In genomic region chr17:60090412-60090811, GRCh38 we compare ENCODE assay signal across 20 cellular contexts. TPM values are rescaled to one million over a fixed set of nuclear protein-coding genes. Genes with fewer than 3 reads are reported as not detected.
DNase-seq lines count a peak whose midpoint lies in the region; ATAC-seq, FAIRE-seq and TF ChIP-seq lines count a peak whose summit lies in the region.
"Had no signal": no experiment of that assay in that cellular context is flagged by ENCODE, and none has a peak within 500 bp of the region (broad histone marks: within the 10 kb centered on the region; RNA-seq: fewer than 3 reads in every experiment).

No MANE protein-coding gene starts in this region.

- no peak overlapping the region for H2BK120ac ChIP-seq in H1 (replicated peaks; ENCODE audit: low read depth, low read length)

- H3K36me3 ChIP-seq in H1 (ENCODE audit: control insufficient read depth in 2 of 4, insufficient read depth in 4 of 4, low read length in 3 of 4) (peaks cover 0 to 3% (median 0%) of the 10 kb centered on the region in 4 experiments; a peak in 1 of 8 replicates), spleen (no peaks in the 10 kb centered on the region), kidney (ENCODE audit: control insufficient read depth in 1 of 2, insufficient read depth in 2 of 2, low read length in 2 of 2) (no peaks in the 10 kb centered on the region)

- DNase-seq in GM18507 (ENCODE audit: extremely low spot score, insufficient read length, low read depth) (no peak), MV-4-11 (lab: John Stamatoyannopoulos, UW) (peak; percentile 62), H1 (ENCODE audit: low read depth in 1 of 2, low spot score in 2 of 2) (no peak), spleen (no peak), kidney (no peak), foreskin keratinocyte (no peak)
- DNase-seq: Caco-2; CD4-positive, CD25-positive, alpha-beta regulatory T cell; DMS153; GM23248; NCI-H1417 treated with DMSO at 0.1 percent for 48 hours; NCI-H2029; NCI-H2171; NCI-H446 treated with DMSO at 0.1 percent for 48 hours; NK-92 treated with Interleukin-12 subunit alpha and Interleukin-12 subunit beta, amount 100 ng/mL, for 24 hours had no signal

- TF ChIP-seq POLR2A in H1 (IDR thresholded peaks at IDR 0.05; ENCODE audit: control extremely low read depth in 1 of 2, low read depth in 2 of 2, low read length in 2 of 2) (no peak), spleen (IDR thresholded peaks at IDR 0.05) (no peak)

- no peaks in the 10 kb centered on the region; the same call in 1 of the 2 replicates for H3K23me2 ChIP-seq in H1 (ENCODE audit: low read depth, low read length)

- H3K18ac ChIP-seq in H1 (ENCODE audit: extremely low read depth, low read length), result no peak overlapping the region

- H2BK5ac ChIP-seq in H1 (ENCODE audit: low read depth, low read length), result no peak overlapping the region

- peaks cover 0 to 4% (median 2%) of the 10 kb centered on the region in 4 experiments; a peak in 4 of 7 replicates for H3K4me1 ChIP-seq in H1 (replicated peaks in 1 of 4; ENCODE audit: control insufficient read depth in 3 of 4, insufficient read depth in 4 of 4, low read length in 3 of 4)
- H3K4me1 ChIP-seq in spleen, result peaks cover 10 to 94% (median 66%) of the 10 kb centered on the region in 6 donors
- H3K4me1 ChIP-seq in kidney (ENCODE audit: control insufficient read depth in 1 of 2, insufficient read depth in 1 of 2, low read depth in 1 of 2, low read length in 2 of 2), result no peaks in the 10 kb centered on the region
- no peaks in the 10 kb centered on the region for H3K4me1 ChIP-seq in foreskin keratinocyte
- H3K4me1 ChIP-seq: Caco-2 had no signal

- H2AK5ac ChIP-seq in H1 (ENCODE audit: low read depth, low read length), result no peak overlapping the region

- no peak overlapping the region for H4K8ac ChIP-seq in H1 (ENCODE audit: extremely low read depth, insufficient read depth, low read length)

- H3K23ac ChIP-seq in H1 (ENCODE audit: insufficient read length), result no peak overlapping the region

- H3K4me2 ChIP-seq in H1 (ENCODE audit: insufficient read depth in 1 of 2, low read depth in 2 of 2, low read length in 2 of 2), result no peak overlapping the region

- H3K79me1 ChIP-seq in H1 (ENCODE audit: low read depth, low read length), result no peaks in the 10 kb centered on the region

- no peak overlapping the region for H2AFZ ChIP-seq in H1 (ENCODE audit: low read length)
- H2AFZ ChIP-seq: GM23248 had no signal

- TF ChIP-seq EP300 in H1 (IDR thresholded peaks at IDR 0.05; ENCODE audit: borderline replicate concordance in 1 of 2, low read depth in 2 of 2, low read length in 2 of 2), result no peak

- intact Hi-C loops in spleen (cut with DNase I; ENCODE audit: low total_unique reads), result no loop called here
- intact Hi-C loops in kidney (cut with DNase I), result no loop called here

- H4K5ac ChIP-seq in H1 (ENCODE audit: insufficient read length, low read depth, low read length), result no peak overlapping the region

- WGBS in H1 (ENCODE audit: extremely low coverage in 1 of 2, insufficient coverage in 1 of 2, insufficient read length in 1 of 2, insufficient replicate concordance in 2 of 2, low coverage in 1 of 2, low lambda C conversion rate in 2 of 2, missing lambda C conversion rate in 1 of 2), 2 experiments, result 91% methylated on average over 7 of the region's 7 CpGs; no CpG with 5 or more reads in 1 of the 2 experiments
- WGBS in spleen, 5 donors, result 60 to 83% (median 71%) methylated on average over 7 of the region's 7 CpGs

- ATAC-seq in HG03280 (IDR thresholded peaks at IDR 0.05; ENCODE audit: unreplicated experiment) (no peak), foreskin keratinocyte (no peak), GM18519 (IDR thresholded peaks at IDR 0.05; ENCODE audit: low FRiP score, unreplicated experiment) (no peak)
- ATAC-seq: HCT116 had no signal

- H3K79me2 ChIP-seq in H1 (ENCODE audit: control insufficient read depth in 1 of 2, insufficient read depth in 2 of 2, low read length in 2 of 2), result no peaks in the 10 kb centered on the region

- H3K27ac ChIP-seq in H1 (ENCODE audit: low read depth, low read length), result no peak overlapping the region
- peak overlapping the region; percentile 1 to 89 (median 81) for H3K27ac ChIP-seq in spleen
- no peak overlapping the region for H3K27ac ChIP-seq in kidney (ENCODE audit: low read depth in 2 of 2, low read length in 2 of 2)
- H3K27ac ChIP-seq in foreskin keratinocyte, result no peak overlapping the region
- H3K27ac ChIP-seq: GM23248 had no signal

- TF ChIP-seq CTCF in H1 (IDR thresholded peaks at IDR 0.05; ENCODE audit: control extremely low read depth in 1 of 3, insufficient read depth in 1 of 3, low read depth in 1 of 3, low read length in 3 of 3) (no peak), spleen (IDR thresholded peaks at IDR 0.05 in 8 of 11, conservative IDR thresholded peaks at IDR 0.05 in 3 of 11) (no peak), kidney (IDR thresholded peaks at IDR 0.05; ENCODE audit: borderline replicate concordance, extremely low read depth, insufficient read depth) (no peak), foreskin keratinocyte (conservative IDR thresholded peaks at IDR 0.05) (no peak)

- H4K91ac ChIP-seq in H1 (replicated peaks; ENCODE audit: insufficient read length, low read length), result no peak overlapping the region

- H4K20me1 ChIP-seq in H1 (replicated peaks in 1 of 2; ENCODE audit: control insufficient read depth in 1 of 2, insufficient read depth in 2 of 2, low read length in 2 of 2), result no peaks in the 10 kb centered on the region

- H2BK20ac ChIP-seq in H1 (ENCODE audit: low read length), result no peak overlapping the region

- H3K9ac ChIP-seq in H1 (replicated peaks in 1 of 4; ENCODE audit: extremely low read depth in 1 of 4, low read depth in 3 of 4, low read length in 3 of 4) (no peak overlapping the region), kidney (ENCODE audit: low read length in 2 of 2) (no peak overlapping the region)
- H3K9ac ChIP-seq: GM23248 had no signal

- POLR2A ChIA-PET in H1 (lab: Charles Lee; ENCODE audit: partially characterized antibody), result interaction anchor here (2.1 kb wide), 1 partner anchor 509 kb away, joined by 4 read pairs; the partner anchor contains the start of gene PPM1D

- H3K9me3 ChIP-seq in H1 (ENCODE audit: insufficient read depth in 2 of 2, low read depth in 1 of 2, low read length in 1 of 2), result peaks cover 5 to 9% of the 10 kb centered on the region in 2 experiments; a peak in 2 of 4 replicates
- peaks cover 0 to 23% (median 12%) of the 10 kb centered on the region in 8 donors for H3K9me3 ChIP-seq in spleen
- no peaks in the 10 kb centered on the region for H3K9me3 ChIP-seq in kidney (ENCODE audit: control insufficient read depth in 1 of 2, low read length in 2 of 2)

- H3K4me3 ChIP-seq in H1 (ENCODE audit: extremely low read depth in 1 of 4, insufficient read depth in 2 of 4, low read depth in 3 of 4, low read length in 4 of 4), result no peak overlapping the region
- H3K4me3 ChIP-seq in spleen, result no peak overlapping the region
- no peak overlapping the region for H3K4me3 ChIP-seq in kidney (ENCODE audit: low read length in 2 of 2)
- H3K4me3 ChIP-seq: GM23248 had no signal

- no peak overlapping the region for H2BK12ac ChIP-seq in H1 (ENCODE audit: low read depth, low read length)

- CTCF ChIA-PET in H1 (lab: Charles Lee; ENCODE audit: partially characterized antibody), result interaction anchor here (1.0 to 2.2 kb wide), 4 partner anchors 9 to 52 kb away, joined by 3 to 9 read pairs (median 4); no protein-coding TSS in a partner anchor

- FAIRE-seq in GM18507 (lab: Jason Lieb, UNC) (peak; percentile 21), H1 (lab: Jason Lieb, UNC) (no peak), kidney (lab: Jason Lieb, UNC) (no peak)

- no peak for TF ChIP-seq RAD21 in H1 (IDR thresholded peaks at IDR 0.05 in 1 of 2, conservative IDR thresholded peaks at IDR 0.05 in 1 of 2; ENCODE audit: low read depth in 2 of 2, low read length in 2 of 2)

- no peak overlapping the region for H2BK15ac ChIP-seq in H1 (ENCODE audit: low read length)

- H3K56ac ChIP-seq in H1 (replicated peaks; ENCODE audit: insufficient read length, low read depth, low read length), result no peak overlapping the region

- H3K14ac ChIP-seq in H1 (ENCODE audit: insufficient read length), result no peak overlapping the region

- H3K4ac ChIP-seq in H1 (replicated peaks; ENCODE audit: insufficient read length, low read depth, low read length), result no peak overlapping the region

- H3K27me3 ChIP-seq in H1 (replicated peaks in 1 of 4; ENCODE audit: control insufficient read depth in 3 of 4, extremely low read depth in 1 of 4, insufficient read depth in 3 of 4, low read length in 3 of 4), result no peaks in the 10 kb centered on the region
- no peaks in the 10 kb centered on the region for H3K27me3 ChIP-seq in spleen (replicated peaks in 1 of 7)
- H3K27me3 ChIP-seq in foreskin keratinocyte, result no peaks in the 10 kb centered on the region

RNA-seq across cellular contexts. Expression of gene HEATR6, which starts 11.7 kb away (rescaled TPM):
- 19.1 and 20.9 TPM in 2 replicates for total RNA-seq in H1 (2021; fragmentation: NEBNext Ultra II Directional; extraction: Animal tissue kit (Norgen Biotek cat#: 25700))
- polyA plus RNA-seq in H1 (2011; rRNA removed), result 19.1 and 24.0 TPM in 2 replicates
- 16.1 TPM for polyA plus RNA-seq in H1 (2011; cell fraction: cytosol; rRNA removed)
- polyA plus RNA-seq in H1 (2011; cell fraction: nucleus; rRNA removed), result 26.2 TPM
- 13.3 to 18.7 TPM (median 15.0 TPM) in 4 replicates for polyA plus RNA-seq in H1 (2012, experiment 1 of 2)
- 2.4 TPM for polyA plus RNA-seq in H1 (2012, experiment 2 of 2)
- 11.3 TPM for polyA plus RNA-seq in H1 (2013, experiment 1 of 2)
- polyA plus RNA-seq in H1 (2013, experiment 2 of 2), result 9.8 TPM
- polyA minus RNA-seq in H1 (2011; rRNA and poly(A)+ RNA removed), result 42.6 and 49.4 TPM in 2 replicates
- polyA minus RNA-seq in H1 (2011; cell fraction: cytosol; rRNA and poly(A)+ RNA removed), result 18.9 TPM
- 41.2 TPM for polyA minus RNA-seq in H1 (2011; cell fraction: nucleus; rRNA and poly(A)+ RNA removed)
- 10 to 100 TPM; 20.0 to 26.9 (median 22.0) TPM for total RNA-seq in spleen
- polyA plus RNA-seq in spleen, result 10 to 100 TPM in 2 of 3 donors, 1 to 10 TPM in 1; 8.2 to 13.4 (median 10.4) TPM
- total RNA-seq in kidney, result 27.6 TPM
- polyA plus RNA-seq in kidney (ENCODE audit: insufficient read depth, low read depth, low replicate concordance), result 4.4 TPM
- total RNA-seq in foreskin keratinocyte, result 14.5 and 20.7 TPM in 2 replicates
- 6.3 and 7.2 TPM in 2 replicates for polyA plus RNA-seq in foreskin keratinocyte

RNA-seq across cellular contexts. Expression of gene CA4, which starts 59.4 kb away (rescaled TPM):
- 3.6 and 4.2 TPM in 2 replicates for total RNA-seq in H1 (2021; fragmentation: NEBNext Ultra II Directional; extraction: Animal tissue kit (Norgen Biotek cat#: 25700))
- polyA plus RNA-seq in H1 (2011; rRNA removed), result 3.6 and 6.8 TPM in 2 replicates
- polyA plus RNA-seq in H1 (2011; cell fraction: cytosol; rRNA removed), result 7.0 TPM
- 7.7 TPM for polyA plus RNA-seq in H1 (2011; cell fraction: nucleus; rRNA removed)
- 2.7 to 4.3 TPM (median 3.7 TPM) in 4 replicates for polyA plus RNA-seq in H1 (2012, experiment 1 of 2)
- polyA plus RNA-seq in H1 (2012, experiment 2 of 2), result 3.3 TPM
- 16.2 TPM for polyA plus RNA-seq in H1 (2013, experiment 1 of 2)
- 16.6 TPM for polyA plus RNA-seq in H1 (2013, experiment 2 of 2)
- 1.8 and 3.5 TPM in 2 replicates for polyA minus RNA-seq in H1 (2011; rRNA and poly(A)+ RNA removed)
- polyA minus RNA-seq in H1 (2011; cell fraction: cytosol; rRNA and poly(A)+ RNA removed), result not detected
- 1.7 TPM for polyA minus RNA-seq in H1 (2011; cell fraction: nucleus; rRNA and poly(A)+ RNA removed)
- 10 to 100 TPM in 4 of 7 donors, 1 to 10 TPM in 3; 7.2 to 19.3 (median 13.3) TPM for total RNA-seq in spleen
- polyA plus RNA-seq in spleen, result 1 to 10 TPM; 1.7 to 7.0 (median 5.4) TPM
- total RNA-seq in kidney, result 25.3 TPM
- polyA plus RNA-seq in kidney (ENCODE audit: insufficient read depth, low read depth, low replicate concordance), result 102 TPM
- not detected in 2 replicates for total RNA-seq in foreskin keratinocyte
- polyA plus RNA-seq in foreskin keratinocyte, result not detected in 2 replicates
- total RNA-seq: Caco-2; CD4-positive, CD25-positive, alpha-beta regulatory T cell; GM23248; LHCN-M2; SK-MEL-5 had no signal
- polyA plus RNA-seq: CD4-positive, CD25-positive, alpha-beta regulatory T cell; GM23248 had no signal

Comparison
In these comparisons a context has a peak if more than half of its experiments do, and no peak if none do; other contexts are left out.
1. H3K27ac ChIP-seq: peak in spleen (8 of 8); none in H1 (single experiment), kidney (0 of 2) and foreskin keratinocyte (single experiment).